ENCODE assay signal across 1 cellular context in the genomic region with DNA sequence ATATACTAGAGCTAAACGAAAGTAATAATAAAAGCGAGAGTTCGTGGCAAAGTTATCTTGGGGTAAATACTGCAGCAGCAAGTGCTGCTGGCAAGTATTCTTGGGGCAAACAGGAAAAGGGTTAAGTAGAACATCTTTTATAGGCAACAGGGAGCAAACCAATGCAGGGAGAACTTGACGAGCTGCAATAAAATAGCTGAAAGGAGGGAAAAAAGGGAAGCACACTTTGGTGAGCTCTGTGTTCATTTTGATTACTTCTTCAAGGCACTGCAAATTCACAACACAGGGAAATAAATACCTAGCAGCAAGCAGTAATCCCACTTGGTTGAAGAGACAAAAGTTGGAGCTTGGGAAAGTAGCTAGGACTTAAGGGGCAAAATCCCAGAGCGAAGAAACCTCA.
TF ChIP-seq lines count a peak whose summit lies in the region.

No MANE protein-coding gene starts in this region.

TF ChIP-seq in H1, 55 proteins besides CTCF, POLR2A, EP300 and RAD21:
- TF ChIP-seq RBBP5 (IDR thresholded peaks at IDR 0.05; ENCODE audit: borderline replicate concordance, low read depth, low read length) (no peak), POLR2AphosphoS5 (IDR thresholded peaks at IDR 0.05; ENCODE audit: low read depth, low read length) (no peak), CBX5 (IDR thresholded peaks at IDR 0.05; ENCODE audit: low read depth, low read length) (no peak), BCL11A (IDR thresholded peaks at IDR 0.05; ENCODE audit: low read depth in 2 of 2, low read length in 2 of 2) (no peak), POU5F1 (IDR thresholded peaks at IDR 0.05; ENCODE audit: low read depth, low read length) (no peak)
